10 cellular contexts compared by ENCODE assay signal in the genomic region with DNA sequence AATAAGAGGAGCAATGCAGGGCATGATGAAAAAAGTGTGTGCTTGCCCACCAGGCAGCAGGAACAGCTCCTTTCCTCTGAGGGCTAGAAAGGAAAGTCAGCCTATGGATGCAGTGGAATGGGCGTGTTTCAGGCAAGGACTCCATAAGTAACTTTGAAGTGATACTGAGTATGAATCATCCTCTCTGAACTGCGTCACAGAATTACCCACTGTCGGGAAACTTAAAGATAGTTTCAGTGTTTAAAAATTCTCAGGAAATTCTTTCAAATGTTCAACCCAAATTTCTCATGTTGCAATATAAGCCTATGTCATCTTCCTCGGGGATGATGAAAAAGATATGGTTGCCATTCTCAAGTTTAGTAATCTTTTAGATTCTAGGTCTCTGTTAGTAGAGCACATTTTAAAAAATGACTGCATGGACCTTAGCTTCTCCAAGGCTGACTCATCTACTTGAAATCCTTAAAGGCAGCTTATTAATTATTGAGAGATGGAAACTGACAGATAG. TPM values are rescaled to one million over a fixed set of nuclear protein-coding genes. Genes with fewer than 3 reads are reported as not detected.
A peak's percentile ranks its signal among the peaks of the same experiment; 100 is the strongest.
DNase-seq lines count a peak whose midpoint lies in the region; ATAC-seq, FAIRE-seq and TF ChIP-seq lines count a peak whose summit lies in the region.
"Had no signal": no experiment of that assay in that cellular context is flagged by ENCODE, and none has a peak within 500 bp of the region (broad histone marks: within the 10 kb centered on the region; RNA-seq: fewer than 3 reads in every experiment).

No MANE protein-coding gene starts in this region.

- H3K27me3 ChIP-seq in adipocyte (replicated peaks; ENCODE audit: control insufficient read depth, insufficient read depth, low read length) (no peaks in the 10 kb centered on the region), keratinocyte (ENCODE audit: control insufficient read depth, extremely low read depth, insufficient read depth, low read length) (no peaks in the 10 kb centered on the region), BE2C (no peaks in the 10 kb centered on the region)
- H3K27me3 ChIP-seq: ascending aorta had no signal

- H4K20me1 ChIP-seq in keratinocyte (ENCODE audit: control insufficient read depth, extremely low read depth, insufficient read depth, low read length) = no peaks in the 10 kb centered on the region

- H3K9ac ChIP-seq in adipocyte (ENCODE audit: low read length) = peak overlapping the region; percentile 49
- peak overlapping the region; percentile 51 for H3K9ac ChIP-seq in keratinocyte (ENCODE audit: control insufficient read depth, extremely low read depth, insufficient read depth, low read length)

- DNase-seq in AG10803 (ENCODE audit: low read depth) = peak; percentile 88
- peak; percentile 92 for DNase-seq in HCEC 1CT
- peak; percentile 94 for DNase-seq in adipocyte (ENCODE audit: low read depth)
- DNase-seq in keratinocyte (ENCODE audit: low read depth, low spot score) = no peak
- no peak for DNase-seq in BE2C
- DNase-seq in NCI-H526 treated with DMSO at 0.1 percent for 48 hours (lab: John Stamatoyannopoulos, UW) = no peak
- DNase-seq: NCI-H2171 treated with DMSO at 0.1 percent for 48 hours had no signal

- no peak for ATAC-seq in GM21529 (IDR thresholded peaks at IDR 0.05; ENCODE audit: unreplicated experiment)
- no peak for ATAC-seq in GM19351 (IDR thresholded peaks at IDR 0.05; ENCODE audit: unreplicated experiment)

- H3K36me3 ChIP-seq in adipocyte (ENCODE audit: control insufficient read depth, insufficient read depth, low read length, severe bottlenecking) (peaks cover 29% of the 10 kb centered on the region), keratinocyte (ENCODE audit: control insufficient read depth in 2 of 2, extremely low read depth in 1 of 2, insufficient read depth in 2 of 2, low read length in 2 of 2) (peaks cover 3 to 6% of the 10 kb centered on the region in 2 experiments), BE2C (peaks cover 11% of the 10 kb centered on the region)

- H3K9me3 ChIP-seq in adipocyte (ENCODE audit: control insufficient read depth, low read length) = no peaks in the 10 kb centered on the region
- H3K9me3 ChIP-seq in keratinocyte (ENCODE audit: control insufficient read depth, low read depth, low read length) = no peaks in the 10 kb centered on the region
- H3K9me3 ChIP-seq in BE2C = no peaks in the 10 kb centered on the region
- H3K9me3 ChIP-seq: ascending aorta had no signal

- H3K4me1 ChIP-seq in adipocyte (ENCODE audit: control insufficient read depth, insufficient read depth, low read length) (peaks cover 13% of the 10 kb centered on the region), keratinocyte (ENCODE audit: control insufficient read depth, extremely low read depth, insufficient read depth, low read length) (peaks cover 19% of the 10 kb centered on the region), BE2C (no peaks in the 10 kb centered on the region)
- H3K4me1 ChIP-seq: ascending aorta had no signal

- H3K4me3 ChIP-seq in AG10803 (ENCODE audit: low read length) = no peak overlapping the region
- H3K4me3 ChIP-seq in adipocyte (ENCODE audit: low read length) = peak overlapping the region; percentile 31
- H3K4me3 ChIP-seq in keratinocyte (ENCODE audit: control insufficient read depth in 2 of 3, extremely low read depth in 1 of 3, insufficient read depth in 2 of 3, low read depth in 1 of 3, low read length in 3 of 3) = no peak overlapping the region
- no peak overlapping the region for H3K4me3 ChIP-seq in BE2C (ENCODE audit: low read depth, low read length)
- H3K4me3 ChIP-seq: ascending aorta had no signal

- peak overlapping the region; percentile 71 for H2AFZ ChIP-seq in keratinocyte (ENCODE audit: control insufficient read depth, low read length)

- H3K4me2 ChIP-seq in keratinocyte (ENCODE audit: control insufficient read depth, extremely low read depth, insufficient read depth, low read depth, low read length) = peak overlapping the region; percentile 58

- dilution Hi-C loops in keratinocyte (cut with MboI; ENCODE audit: extremely low pct_ligation_motif_present, low sequenced_read_pairs) = no loop called here

- no peaks in the 10 kb centered on the region for H3K9me1 ChIP-seq in keratinocyte (ENCODE audit: control insufficient read depth, extremely low read depth, insufficient read depth, low read length)

- no peaks in the 10 kb centered on the region for H3K79me2 ChIP-seq in keratinocyte (ENCODE audit: control insufficient read depth, insufficient read depth, low read length)

- H3K27ac ChIP-seq in keratinocyte (ENCODE audit: control insufficient read depth, insufficient read depth, low read length) = peak overlapping the region; percentile 91
- H3K27ac ChIP-seq: ascending aorta had no signal

- TF ChIP-seq CTCF in AG10803 (conservative IDR thresholded peaks at IDR 0.05; ENCODE audit: low read length) (no peak), keratinocyte (optimal IDR thresholded peaks at IDR 0.05 in 1 of 3, IDR thresholded peaks at IDR 0.05 in 1 of 3, conservative IDR thresholded peaks at IDR 0.05 in 1 of 3; ENCODE audit: extremely low read depth in 1 of 3, insufficient read depth in 2 of 3, low read length in 3 of 3) (no peak), BE2C (IDR thresholded peaks at IDR 0.05; ENCODE audit: low read depth, low read length) (no peak)

- peak; percentile 88 for FAIRE-seq in keratinocyte (lab: Jason Lieb, UNC)

RNA-seq across cellular contexts. Expression of a gene that starts 27.7 kb away (rescaled TPM):
- polyA plus RNA-seq in keratinocyte = 9.9 to 13.1 TPM (median 11.5 TPM) in 3 replicates
- polyA plus RNA-seq in keratinocyte (2011; ENCODE audit: low read depth) = 6.4 TPM
- 6.9 and 12.8 TPM in 2 replicates for polyA plus RNA-seq in keratinocyte (2011; cell fraction: cytosol; rRNA removed)
- 17.7 and 18.9 TPM in 2 replicates for polyA plus RNA-seq in keratinocyte (2011; cell fraction: nucleus; rRNA removed)
- 6.1 and 6.9 TPM in 2 replicates for polyA plus RNA-seq in keratinocyte (2012; ENCODE audit: low replicate concordance)
- 7.0 to 13.2 TPM (median 9.0 TPM) in 3 replicates for polyA minus RNA-seq in keratinocyte
- 5.4 TPM for polyA minus RNA-seq in keratinocyte (2011; cell fraction: cytosol; rRNA and poly(A)+ RNA removed)
- 4.9 and 9.6 TPM in 2 replicates for polyA minus RNA-seq in keratinocyte (2011; cell fraction: nucleus; rRNA and poly(A)+ RNA removed)
- polyA plus RNA-seq in BE2C (2012; ENCODE audit: insufficient read depth, insufficient read length, low read depth) = 7.4 TPM

RNA-seq across cellular contexts. Expression of a gene that starts 27.8 kb away (rescaled TPM):
- polyA plus RNA-seq in keratinocyte = 58.9 to 98.7 TPM (median 79.2 TPM) in 3 replicates
- polyA plus RNA-seq in keratinocyte (2011; ENCODE audit: low read depth) = 17.9 TPM
- polyA plus RNA-seq in keratinocyte (2011; cell fraction: cytosol; rRNA removed) = 47.8 and 68.7 TPM in 2 replicates
- 55.8 and 58.3 TPM in 2 replicates for polyA plus RNA-seq in keratinocyte (2011; cell fraction: nucleus; rRNA removed)
- 26.4 and 46.7 TPM in 2 replicates for polyA plus RNA-seq in keratinocyte (2012; ENCODE audit: low replicate concordance)
- polyA minus RNA-seq in keratinocyte = 68.0 to 132 TPM (median 89.5 TPM) in 3 replicates
- 65.4 TPM for polyA minus RNA-seq in keratinocyte (2011; cell fraction: cytosol; rRNA and poly(A)+ RNA removed)
- polyA minus RNA-seq in keratinocyte (2011; cell fraction: nucleus; rRNA and poly(A)+ RNA removed) = 36.3 and 66.4 TPM in 2 replicates
- 53.0 TPM for polyA plus RNA-seq in BE2C (2012; ENCODE audit: insufficient read depth, insufficient read length, low read depth)

Comparison
In these comparisons a context has a peak if more than half of its experiments do, and no peak if none do; other contexts are left out.
1. DNase-seq: peak in AG10803 (single experiment), HCEC 1CT (single experiment) and adipocyte (single experiment); none in keratinocyte (single experiment), BE2C (single experiment) and NCI-H526 treated with DMSO at 0.1 percent for 48 hours (single experiment).